In the genomic region with DNA sequence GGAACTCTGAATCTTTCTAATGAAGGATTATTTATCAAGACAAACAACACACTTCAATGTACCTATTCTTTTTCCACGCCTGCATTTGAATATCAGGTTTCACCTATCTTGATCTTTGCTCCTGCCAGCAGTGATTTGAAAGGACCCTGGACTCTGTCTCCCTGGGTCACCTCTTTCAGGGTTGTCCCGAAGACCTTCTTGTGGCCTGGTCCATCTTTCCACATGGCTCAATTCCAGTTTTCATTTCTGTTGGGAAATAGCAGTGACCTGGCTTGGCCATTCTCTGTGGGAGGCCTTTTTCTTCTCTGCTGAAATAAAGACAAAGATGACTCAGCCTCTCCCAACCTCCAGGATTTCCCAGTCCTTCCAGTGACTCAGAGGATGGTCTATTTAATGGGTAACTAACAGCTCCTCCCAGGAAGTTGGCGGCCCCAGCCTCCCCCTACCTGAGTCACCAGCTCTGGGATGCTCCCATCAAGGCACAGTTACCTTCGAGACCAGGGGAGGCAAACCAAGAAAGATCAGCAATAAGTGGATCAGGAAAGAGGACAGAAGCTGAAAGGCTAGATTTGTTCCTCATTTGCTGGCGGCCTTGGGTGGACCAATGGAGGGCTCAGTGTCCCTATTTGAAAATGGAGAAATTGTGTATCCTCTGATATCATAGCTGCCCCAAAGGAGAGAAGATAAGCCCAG, we compare ENCODE assay signal across 9 cellular contexts. TPM values are rescaled to one million over a fixed set of nuclear protein-coding genes. Genes with fewer than 3 reads are reported as not detected.
DNase-seq lines count a peak whose midpoint lies in the region; ATAC-seq and TF ChIP-seq lines count a peak whose summit lies in the region.
"Had no signal": no experiment of that assay in that cellular context is flagged by ENCODE, and none has a peak within 500 bp of the region (broad histone marks: within the 10 kb centered on the region; RNA-seq: fewer than 3 reads in every experiment).

No MANE protein-coding gene starts in this region.

- H3K4me3 ChIP-seq in A673 (ENCODE audit: low read depth, low read length, poor library complexity, severe bottlenecking) (no peak overlapping the region), adipocyte (ENCODE audit: low read length) (no peak overlapping the region)

- no TSS peak for BruUV-seq in A673 (replicated peaks; lab: Mats Ljungman, UMichigan)

- intact Hi-C loops in A673 (cut with micrococcal nuclease; ENCODE audit: unreplicated experiment), result no loop called here

- ATAC-seq in left lobe of liver (peak; percentile 78), GM19463 (IDR thresholded peaks at IDR 0.05; ENCODE audit: unreplicated experiment) (no peak), GM18519 (IDR thresholded peaks at IDR 0.05; ENCODE audit: low FRiP score, unreplicated experiment) (no peak), HG02840 (IDR thresholded peaks at IDR 0.05; ENCODE audit: low FRiP score, unreplicated experiment) (no peak)

- H3K4me1 ChIP-seq in A673 (ENCODE audit: insufficient read depth, low read length, poor library complexity, severe bottlenecking) (no peaks in the 10 kb centered on the region), adipocyte (ENCODE audit: control insufficient read depth, insufficient read depth, low read length) (peaks cover 30% of the 10 kb centered on the region)

- no peak overlapping the region for H3K27ac ChIP-seq in A673 (ENCODE audit: low read depth, low read length, poor library complexity, severe bottlenecking)

- CTCF ChIA-PET in A673 (lab: Charles Lee), result no interaction called here

- H3K9me3 ChIP-seq in A673 (ENCODE audit: low read depth, low read length, poor library complexity, severe bottlenecking) (no peaks in the 10 kb centered on the region), adipocyte (ENCODE audit: control insufficient read depth, low read length) (no peaks in the 10 kb centered on the region)

- TF ChIP-seq CTCF in A673 (conservative IDR thresholded peaks at IDR 0.05; ENCODE audit: low read depth, low read length) (no peak), HFFc6 (IDR thresholded peaks at IDR 0.05) (no peak)

- POLR2A ChIA-PET in A673 (lab: Charles Lee; ENCODE audit: low non-redundant PET), result interaction anchor here (0.6 to 0.8 kb wide), 2 partner anchors 52 to 77 kb away, joined by 3 to 4 read pairs; no protein-coding TSS in a partner anchor

- no peaks in the 10 kb centered on the region for H3K27me3 ChIP-seq in A673 (replicated peaks; ENCODE audit: insufficient read depth, low read depth, low read length, poor library complexity)
- H3K27me3 ChIP-seq in adipocyte (replicated peaks; ENCODE audit: control insufficient read depth, insufficient read depth, low read length), result no peaks in the 10 kb centered on the region

- H3K36me3 ChIP-seq in A673 (ENCODE audit: insufficient read depth, low read length, poor library complexity, severe bottlenecking), result no peaks in the 10 kb centered on the region
- no peaks in the 10 kb centered on the region for H3K36me3 ChIP-seq in adipocyte (ENCODE audit: control insufficient read depth, insufficient read depth, low read length, severe bottlenecking)

- H3K9ac ChIP-seq in adipocyte (ENCODE audit: low read length), result no peak overlapping the region

- H3K4me1 Mint-ChIP-seq in HFFc6 (ENCODE audit: low read depth), result peaks cover 44% of the 10 kb centered on the region
- H3K4me1 Mint-ChIP-seq: memory B cell had no signal

- DNase-seq in A673 (ENCODE audit: low spot score) (peak; percentile 79), HFFc6 (peak; percentile 98), adipocyte (ENCODE audit: low read depth) (peak; percentile 90), left lobe of liver (ENCODE audit: low spot score) (peak; percentile 53), NCI-H1694 treated with DMSO at 0.1 percent for 48 hours (lab: John Stamatoyannopoulos, UW) (no peak)

- H3K27me3 Mint-ChIP-seq in HFFc6 (ENCODE audit: insufficient read depth), result peaks cover 2% of the 10 kb centered on the region; the same call in 1 of the 2 replicates

- H3K27ac Mint-ChIP-seq in HFFc6, result peak overlapping the region; percentile 91
- H3K27ac Mint-ChIP-seq: memory B cell had no signal

- H3K36me3 Mint-ChIP-seq in HFFc6 (ENCODE audit: low read depth), result no peaks in the 10 kb centered on the region
- H3K36me3 Mint-ChIP-seq: memory B cell had no signal

- peak overlapping the region; percentile 45 for H3K4me3 Mint-ChIP-seq in HFFc6
- H3K4me3 Mint-ChIP-seq: memory B cell had no signal

- no peaks in the 10 kb centered on the region for H3K9me3 Mint-ChIP-seq in HFFc6
- H3K9me3 Mint-ChIP-seq: memory B cell had no signal

RNA-seq across cellular contexts. Expression of a gene that starts 13.1 kb away (rescaled TPM):
- total RNA-seq in A673 (2021), result 21.8 and 22.1 TPM in 2 replicates
- total RNA-seq in HFFc6 (2021; fragmentation: NEBNext Ultra II Directional; extraction: Animal tissue kit (Norgen Biotek cat#: 25700)), result 10 to 100 TPM in 5 of 6 experiments, 1 to 10 TPM in 1; 9.4 to 13.0 (median 12.4) TPM
- 1.8 TPM for total RNA-seq in left lobe of liver
